ENCODE assay signal across 8 cellular contexts in genomic region chr11:61477734-61478148, GRCh38. TPM values are rescaled to one million over a fixed set of nuclear protein-coding genes. Genes with fewer than 3 reads are reported as not detected.
DNase-seq lines count a peak whose midpoint lies in the region; ATAC-seq, FAIRE-seq and TF ChIP-seq lines count a peak whose summit lies in the region.

No MANE protein-coding gene starts in this region.

- intact Hi-C loops in lower lobe of right lung (cut with DNase I): no loop called here

- ATAC-seq in lower lobe of right lung: peak; percentile 42 to 49
- no peak for ATAC-seq in HG03565 (IDR thresholded peaks at IDR 0.05; ENCODE audit: unreplicated experiment)

- TF ChIP-seq CTCF in GM20000 (IDR thresholded peaks at IDR 0.05; ENCODE audit: extremely low read depth, missing control alignments) (peak; percentile 90), WI38 (IDR thresholded peaks at IDR 0.05; ENCODE audit: low read depth, low read length) (peak; percentile 95), bronchial epithelial cell (IDR thresholded peaks at IDR 0.05; ENCODE audit: insufficient read depth, low read length, severe bottlenecking) (peak; percentile 89), lower lobe of right lung (IDR thresholded peaks at IDR 0.05) (peak; percentile 96)

- FAIRE-seq in bronchial epithelial cell (lab: Jason Lieb, UNC): no peak

- H3K27me3 ChIP-seq in bronchial epithelial cell (ENCODE audit: control insufficient read depth, insufficient read depth, low read length): peaks cover 3% of the 10 kb centered on the region
- peaks cover 11% of the 10 kb centered on the region for H3K27me3 ChIP-seq in lower lobe of right lung (ENCODE audit: low read depth)

- no peak overlapping the region for H3K27ac ChIP-seq in lower lobe of right lung

- H3K36me3 ChIP-seq in bronchial epithelial cell (ENCODE audit: control insufficient read depth, insufficient read depth, low read length) (peaks cover under 1% of the 10 kb centered on the region), lower lobe of right lung (peaks cover 6% of the 10 kb centered on the region)

- DNase-seq in AG08396 (ENCODE audit: low spot score) (peak; percentile 70), GM20000 (ENCODE audit: low spot score) (peak; percentile 77), bronchial epithelial cell (ENCODE audit: low read depth) (no peak), lower lobe of right lung (no peak), NCI-H2107 (lab: John Stamatoyannopoulos, UW) (no peak)
- DNase-seq in stimulated activated CD8-positive, alpha-beta memory T cell treated with anti-CD3 and anti-CD28 coated beads, Interleukin-2, amount 100 ng/mL, for 1 hour (ENCODE audit: low read depth in 2 of 2): peak; percentile 20 to 31

- H3K4me3 ChIP-seq in WI38 (ENCODE audit: low read depth, low read length): no peak overlapping the region
- no peak overlapping the region for H3K4me3 ChIP-seq in bronchial epithelial cell (ENCODE audit: low read depth, low read length)
- H3K4me3 ChIP-seq in lower lobe of right lung: no peak overlapping the region

- peaks cover 12% of the 10 kb centered on the region for H3K4me1 ChIP-seq in lower lobe of right lung

- no peaks in the 10 kb centered on the region for H3K9me3 ChIP-seq in lower lobe of right lung

RNA-seq across cellular contexts. Expression of gene LRRC10B, which starts 30.8 kb away (rescaled TPM):
- total RNA-seq in bronchial epithelial cell: under 0.01 TPM in 1 of 2 replicates, not detected in the other
- 6.4 TPM for total RNA-seq in lower lobe of right lung

RNA-seq across cellular contexts. Expression of gene SDHAF2, which starts 47.8 kb away (rescaled TPM):
- total RNA-seq in bronchial epithelial cell (35.3 and 51.3 TPM in 2 replicates), lower lobe of right lung (35.2 TPM)

RNA-seq across cellular contexts. Expression of gene CPSF7, which starts 48.0 kb away (rescaled TPM):
- total RNA-seq in bronchial epithelial cell (10.8 and 11.9 TPM in 2 replicates), lower lobe of right lung (69.8 TPM)

Comparison
In these comparisons a context has a peak if more than half of its experiments do, and no peak if none do; other contexts are left out.
1. DNase-seq: peak in AG08396 (single experiment), GM20000 (single experiment) and stimulated activated CD8-positive, alpha-beta memory T cell treated with anti-CD3 and anti-CD28 coated beads, Interleukin-2, amount 100 ng/mL, for 1 hour (2 of 2); none in bronchial epithelial cell (single experiment), lower lobe of right lung (single experiment) and NCI-H2107 (single experiment).
2. Peak in every context shown above with its lines, with median percentiles within 50 percentile points of each other: CTCF ChIP-seq.